11 cellular contexts compared by ENCODE assay signal in the genomic region with DNA sequence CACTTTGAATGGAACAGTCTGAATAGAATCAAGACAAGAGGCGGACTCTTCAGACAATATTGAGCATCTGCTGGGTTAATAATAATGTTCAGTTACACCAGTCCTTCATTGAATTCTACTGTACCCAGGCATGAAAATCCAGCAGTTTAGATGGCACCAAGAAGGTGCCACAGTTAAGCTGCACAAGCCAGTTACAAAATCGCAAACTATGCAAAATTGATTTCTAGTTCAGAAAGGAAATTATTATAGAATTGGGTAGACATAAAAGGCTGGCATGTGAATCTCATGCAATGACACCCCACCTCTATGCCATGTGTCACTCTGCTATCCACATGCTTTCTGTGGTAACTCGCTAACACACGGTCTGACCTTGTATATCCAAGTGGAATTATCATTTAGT.
"Had no signal": no experiment of that assay in that cellular context is flagged by ENCODE, and none has a peak within 500 bp of the region (broad histone marks: within the 10 kb centered on the region; RNA-seq: fewer than 3 reads in every experiment).

No MANE protein-coding gene starts in this region.

- ATAC-seq: GM23338, HCT116 had no signal

- FAIRE-seq: H1, H54 had no signal

- H3K9me3 ChIP-seq: HAP-1 had no signal

- H3K4me1 ChIP-seq: HAP-1 had no signal

- H2AFZ ChIP-seq: GM23248, GM23338 had no signal

- H3K27ac ChIP-seq: GM23248 had no signal

- DNase-seq: GM23248, GOT3, H7, H9, HCEC 1CT, HFFc6 had no signal

- H3K36me3 ChIP-seq: HAP-1 had no signal

- H3K9ac ChIP-seq: GM23248 had no signal

- H3K4me3 ChIP-seq: GM23248, GM23338, HAP-1 had no signal

- H3K4me2 ChIP-seq: GM23338 had no signal
